8 cellular contexts compared by ENCODE assay signal in genomic region chr2:134258684-134259408, GRCh38. TPM values are rescaled to one million over a fixed set of nuclear protein-coding genes. Genes with fewer than 3 reads are reported as not detected.
DNase-seq lines count a peak whose midpoint lies in the region; ATAC-seq, FAIRE-seq and TF ChIP-seq lines count a peak whose summit lies in the region.

No MANE protein-coding gene starts in this region.

- peak; percentile 42 for DNase-seq in activated naive CD4-positive, alpha-beta T cell treated with Interleukin-2 at 50 U/mL for 16 hours
- DNase-seq in activated naive CD4-positive, alpha-beta T cell treated with anti-CD3 and anti-CD28 coated beads, Interleukin-2, amount 50 U/mL, for 16 hours: no peak
- DNase-seq in activated CD4-positive, alpha-beta T cell treated with anti-CD3 and anti-CD28 coated beads for 1 hour: peak; percentile 38
- DNase-seq in left cardiac atrium (peak; percentile 56), upper lobe of left lung (peak in 1 of 2 donors; percentile 13), pancreas (no peak), COLO829 (ENCODE audit: low spot score) (no peak)

- no peak for FAIRE-seq in pancreas (lab: Jason Lieb, UNC)

- 69 to 70% methylated on average over 7 of the region's 7 CpGs for WGBS in upper lobe of left lung, 2 donors
- 81 to 82% methylated on average over 7 of the region's 7 CpGs for WGBS in pancreas, 2 donors

- TF ChIP-seq EP300 in upper lobe of left lung (IDR thresholded peaks at IDR 0.05): no peak

- peaks cover 0 to 4% (median 2%) of the 10 kb centered on the region in 4 donors for H3K36me3 ChIP-seq in upper lobe of left lung
- H3K36me3 ChIP-seq in pancreas: no peaks in the 10 kb centered on the region

- H3K4me3 ChIP-seq in upper lobe of left lung (no peak overlapping the region), pancreas (no peak overlapping the region)

- ATAC-seq in left cardiac atrium: peak; percentile 47 to 68
- peak; percentile 21 to 30 for ATAC-seq in upper lobe of left lung (ENCODE audit: low FRiP score in 2 of 2)
- no peak for ATAC-seq in GM18858 (IDR thresholded peaks at IDR 0.05; ENCODE audit: unreplicated experiment)
- no peak for ATAC-seq in pancreas

- TF ChIP-seq POLR2A in upper lobe of left lung (IDR thresholded peaks at IDR 0.05): no peak

- no peak overlapping the region for H3K27ac ChIP-seq in upper lobe of left lung
- no peak overlapping the region for H3K27ac ChIP-seq in pancreas

- H3K27me3 ChIP-seq in upper lobe of left lung (no peaks in the 10 kb centered on the region), pancreas (no peaks in the 10 kb centered on the region)

- peaks cover 21 to 49% (median 34%) of the 10 kb centered on the region in 4 donors for H3K4me1 ChIP-seq in upper lobe of left lung
- H3K4me1 ChIP-seq in pancreas: peaks cover 5 to 21% (median 9%) of the 10 kb centered on the region in 3 donors

- intact Hi-C loops in left cardiac atrium (cut with DNase I): loop anchor here in 1 of 2 donors (5.0 kb wide), 3 partner anchors 87 to 153 kb away; no protein-coding TSS in a partner anchor
- intact Hi-C loops in pancreas (cut with DNase I): no loop called here

- H3K9me3 ChIP-seq in upper lobe of left lung (no peaks in the 10 kb centered on the region), pancreas (no peaks in the 10 kb centered on the region)

- no peak for TF ChIP-seq CTCF in upper lobe of left lung (IDR thresholded peaks at IDR 0.05)
- TF ChIP-seq CTCF in pancreas (IDR thresholded peaks at IDR 0.05): no peak

RNA-seq across cellular contexts. Expression of gene MGAT5, which starts 5.0 kb away (rescaled TPM):
- total RNA-seq in left cardiac atrium: 100 to 1,000 TPM; 110 to 142 TPM
- total RNA-seq in upper lobe of left lung: 10 to 100 TPM; 25.3 to 65.5 (median 41.3) TPM
- 10 to 100 TPM; 15.6 to 36.9 (median 20.9) TPM for total RNA-seq in pancreas
- 1 to 10 TPM; 2.9 to 5.1 TPM for polyA plus RNA-seq in pancreas

Comparison
In these comparisons a context has a peak if more than half of its experiments do, and no peak if none do; other contexts are left out.
1. DNase-seq: peak in activated naive CD4-positive, alpha-beta T cell treated with Interleukin-2 at 50 U/mL for 16 hours (single experiment), activated CD4-positive, alpha-beta T cell treated with anti-CD3 and anti-CD28 coated beads for 1 hour (single experiment) and left cardiac atrium (single experiment); none in activated naive CD4-positive, alpha-beta T cell treated with anti-CD3 and anti-CD28 coated beads, Interleukin-2, amount 50 U/mL, for 16 hours (single experiment), pancreas (0 of 6) and COLO829 (single experiment).
2. ATAC-seq: peak in left cardiac atrium (2 of 2) and upper lobe of left lung (2 of 2); none in GM18858 (single experiment) and pancreas (0 of 4).